8 cellular contexts compared by ENCODE assay signal in genomic region chr9:11319477-11320060, GRCh38.
DNase-seq lines count a peak whose midpoint lies in the region; ATAC-seq, FAIRE-seq and TF ChIP-seq lines count a peak whose summit lies in the region.
"Had no signal": no experiment of that assay in that cellular context is flagged by ENCODE, and none has a peak within 500 bp of the region (broad histone marks: within the 10 kb centered on the region; RNA-seq: fewer than 3 reads in every experiment).

No MANE protein-coding gene starts in this region.

- H3K27me3 ChIP-seq in GM23248 (replicated peaks; ENCODE audit: insufficient read depth): no peaks in the 10 kb centered on the region
- no peaks in the 10 kb centered on the region for H3K27me3 ChIP-seq in pancreas

- H3K9me2 ChIP-seq in GM23248 (ENCODE audit: insufficient read depth): no peaks in the 10 kb centered on the region

- peaks cover 18% of the 10 kb centered on the region for H3K4me1 Mint-ChIP-seq in brain
- no peaks in the 10 kb centered on the region for H3K4me1 Mint-ChIP-seq in activated CD4-positive, alpha-beta T cell treated with anti-CD3 and anti-CD28 coated beads for 36 hours

- WGBS in GM23248 (ENCODE audit: low coverage in 1 of 2, low lambda C conversion rate in 2 of 2, missing lambda C conversion rate in 2 of 2), 2 experiments: 3 to 5% methylated on average over 7 of the region's 7 CpGs
- WGBS in pancreas, 2 donors: 11 to 18% methylated on average over 7 of the region's 7 CpGs

- H3K27ac Mint-ChIP-seq in brain: peak overlapping the region; percentile 5 to 96 (median 69)
- no peak overlapping the region for H3K27ac Mint-ChIP-seq in activated CD4-positive, alpha-beta T cell treated with anti-CD3 and anti-CD28 coated beads for 36 hours

- no peaks in the 10 kb centered on the region for H3K4me1 ChIP-seq in GM23248 (ENCODE audit: insufficient read depth)
- H3K4me1 ChIP-seq in pancreas: no peaks in the 10 kb centered on the region

- H3K27me3 Mint-ChIP-seq in brain: no peaks in the 10 kb centered on the region
- no peaks in the 10 kb centered on the region for H3K27me3 Mint-ChIP-seq in activated CD4-positive, alpha-beta T cell treated with anti-CD3 and anti-CD28 coated beads for 36 hours

- H3F3A ChIP-seq in GM23248 (ENCODE audit: insufficient read depth): no peaks in the 10 kb centered on the region

- H3K4me2 ChIP-seq in GM23248 (ENCODE audit: unreplicated experiment): no peak overlapping the region

- no peak overlapping the region for H3K27ac ChIP-seq in GM23248
- no peak overlapping the region for H3K27ac ChIP-seq in pancreas
- H3K27ac ChIP-seq: thoracic aorta had no signal

- no peaks in the 10 kb centered on the region for H3K36me3 ChIP-seq in GM23248 (ENCODE audit: low read depth)
- H3K36me3 ChIP-seq in pancreas: no peaks in the 10 kb centered on the region
- H3K36me3 ChIP-seq: thoracic aorta had no signal

- TF ChIP-seq CTCF in brain (conservative IDR thresholded peaks at IDR 0.05) (peak; percentile 62 to 78), pancreas (IDR thresholded peaks at IDR 0.05) (peak in 3 of 4 donors; percentile 29 to 40 (median 30))

- H3K79me2 ChIP-seq in GM23248 (ENCODE audit: insufficient read depth): no peaks in the 10 kb centered on the region

- no peak overlapping the region for H3K9ac ChIP-seq in GM23248

- no peak overlapping the region for H2AFZ ChIP-seq in GM23248

- in situ Hi-C loops in GM23248 (cut with MboI): no loop called here

- CTCF ChIA-PET in activated CD4-positive, alpha-beta T cell treated with anti-CD3 and anti-CD28 coated beads for 36 hours (lab: Charles Lee): no interaction called here

- no peaks in the 10 kb centered on the region for H3K36me3 Mint-ChIP-seq in brain
- no peaks in the 10 kb centered on the region for H3K36me3 Mint-ChIP-seq in activated CD4-positive, alpha-beta T cell treated with anti-CD3 and anti-CD28 coated beads for 36 hours (ENCODE audit: low read depth)

- H4K20me1 ChIP-seq in GM23248 (ENCODE audit: insufficient read depth): no peaks in the 10 kb centered on the region

- POLR2A ChIA-PET in activated CD4-positive, alpha-beta T cell treated with anti-CD3 and anti-CD28 coated beads for 36 hours (lab: Charles Lee): no interaction called here

- intact Hi-C loops in pancreas (cut with DNase I): no loop called here
- intact Hi-C loops in activated CD4-positive, alpha-beta T cell treated with anti-CD3 and anti-CD28 coated beads for 36 hours (cut with DNase I, micrococcal nuclease): no loop called here

- H3K4me3 Mint-ChIP-seq in brain: peak overlapping the region in 2 of 5 experiments; percentile 63 to 65
- no peak overlapping the region for H3K4me3 Mint-ChIP-seq in activated CD4-positive, alpha-beta T cell treated with anti-CD3 and anti-CD28 coated beads for 36 hours

- H3K9me3 Mint-ChIP-seq in brain: no peaks in the 10 kb centered on the region
- peaks cover 2% of the 10 kb centered on the region for H3K9me3 Mint-ChIP-seq in activated CD4-positive, alpha-beta T cell treated with anti-CD3 and anti-CD28 coated beads for 36 hours (ENCODE audit: low read depth)

- peak; percentile 0 for DNase-seq in GM23248
- peak; percentile 93 for DNase-seq in NCI-H146 (lab: John Stamatoyannopoulos, UW)
- DNase-seq in pancreas: no peak
- no peak for DNase-seq in activated CD4-positive, alpha-beta T cell treated with anti-CD3 and anti-CD28 coated beads for 36 hours

- ATAC-seq in pancreas (peak in 3 of 4 donors; percentile 78 to 83 (median 81)), HG03571 (IDR thresholded peaks at IDR 0.05; ENCODE audit: unreplicated experiment) (no peak), GM21825 (IDR thresholded peaks at IDR 0.05; ENCODE audit: unreplicated experiment) (no peak)
- ATAC-seq in activated CD4-positive, alpha-beta T cell treated with anti-CD3 and anti-CD28 coated beads for 36 hours: no peak

- no peak for FAIRE-seq in pancreas (lab: Jason Lieb, UNC)

- H3K4me3 ChIP-seq in GM23248 (no peak overlapping the region), pancreas (no peak overlapping the region)
- H3K4me3 ChIP-seq: thoracic aorta had no signal

- no peaks in the 10 kb centered on the region for H3K9me3 ChIP-seq in GM23248 (ENCODE audit: low read depth)
- H3K9me3 ChIP-seq in pancreas: no peaks in the 10 kb centered on the region
- H3K9me3 ChIP-seq: thoracic aorta had no signal

Comparison
In these comparisons a context has a peak if more than half of its experiments do, and no peak if none do; other contexts are left out.
1. DNase-seq: peak in GM23248 (single experiment) and NCI-H146 (single experiment); none in pancreas (0 of 6) and activated CD4-positive, alpha-beta T cell treated with anti-CD3 and anti-CD28 coated beads for 36 hours (single experiment).
2. ATAC-seq: peak in pancreas (3 of 4); none in HG03571 (single experiment), GM21825 (single experiment) and activated CD4-positive, alpha-beta T cell treated with anti-CD3 and anti-CD28 coated beads for 36 hours (single experiment).